In the genomic region with DNA sequence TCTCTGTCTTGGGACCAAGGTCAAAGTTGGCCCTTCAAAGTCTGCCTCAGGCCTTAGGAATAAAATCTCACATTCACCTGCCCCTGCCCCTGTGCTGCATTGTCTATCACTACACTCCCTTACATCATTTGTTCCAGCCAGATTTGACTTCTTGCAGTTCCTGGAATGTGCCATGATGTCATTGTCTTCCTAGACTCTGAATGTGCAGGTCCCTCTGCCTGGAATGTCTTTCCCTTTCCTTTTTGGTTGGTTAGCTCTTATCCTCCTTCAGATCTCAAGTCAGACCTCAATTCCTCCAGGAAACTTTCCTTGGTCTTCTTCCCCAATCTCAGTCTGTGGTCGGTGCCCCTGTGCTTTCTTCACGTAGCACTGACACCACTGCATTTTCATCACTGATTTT, we compare ENCODE assay signal across 19 cellular contexts.
DNase-seq lines count a peak whose midpoint lies in the region; ATAC-seq, FAIRE-seq and TF ChIP-seq lines count a peak whose summit lies in the region.
"Had no signal": no experiment of that assay in that cellular context is flagged by ENCODE, and none has a peak within 500 bp of the region (broad histone marks: within the 10 kb centered on the region; RNA-seq: fewer than 3 reads in every experiment).

No MANE protein-coding gene starts in this region.

- no peaks in the 10 kb centered on the region for H3K4me1 Mint-ChIP-seq in immature natural killer cell
- no peaks in the 10 kb centered on the region for H3K4me1 Mint-ChIP-seq in CD4-positive, alpha-beta memory T cell
- H3K4me1 Mint-ChIP-seq: CD14-positive monocyte had no signal

- no peak for TF ChIP-seq EP300 in HepG2 (IDR thresholded peaks at IDR 0.05; ENCODE audit: low read depth in 2 of 2, low read length in 2 of 2)
- TF ChIP-seq EP300 in HepG2 (CRISPR knock-in tag; IDR thresholded peaks at IDR 0.05; ENCODE audit: borderline replicate concordance): no peak

- WGBS in HepG2 (ENCODE audit: low lambda C conversion rate): 0% methylated on average over 2 of the region's 2 CpGs
- 73% methylated on average over 2 of the region's 2 CpGs for WGBS in right lobe of liver (ENCODE audit: insufficient coverage, low coverage, low lambda C conversion rate, missing lambda C conversion rate)

- TF ChIP-seq CTCF in HepG2 (CRISPR knock-in tag; IDR thresholded peaks at IDR 0.05) (no peak), right lobe of liver (IDR thresholded peaks at IDR 0.05) (no peak), coronary artery (IDR thresholded peaks at IDR 0.05) (no peak), OCI-LY7 (conservative IDR thresholded peaks at IDR 0.05; ENCODE audit: low read length) (no peak)

- no peak overlapping the region for H3K9ac ChIP-seq in HepG2 (ENCODE audit: insufficient read depth, low read depth, low read length)
- H3K9ac ChIP-seq: BLaER1 had no signal

- TF ChIP-seq POLR2A in HepG2 (IDR thresholded peaks at IDR 0.05; ENCODE audit: insufficient read depth in 1 of 2, low read depth in 2 of 2, low read length in 2 of 2) (no peak), right lobe of liver (IDR thresholded peaks at IDR 0.05) (no peak)

- H4K20me1 ChIP-seq in HepG2 (ENCODE audit: insufficient read depth, low read length) (no peaks in the 10 kb centered on the region), OCI-LY7 (ENCODE audit: insufficient read depth, low read length) (no peaks in the 10 kb centered on the region)
- H4K20me1 ChIP-seq: BLaER1 had no signal

- POLR2A ChIA-PET in HepG2 (lab: Yijun Ruan, JAX) (no interaction called here), OCI-LY7 (lab: Charles Lee) (no interaction called here)
- POLR2A ChIA-PET in CD4-positive, alpha-beta memory T cell (lab: Charles Lee; ENCODE audit: partially characterized antibody): no interaction called here

- H3K4me3 ChIP-seq in HepG2 (replicated peaks in 1 of 3; ENCODE audit: insufficient read depth in 1 of 3, low read depth in 2 of 3, low read length in 3 of 3) (no peak overlapping the region), right lobe of liver (no peak overlapping the region), coronary artery (no peak overlapping the region), OCI-LY7 (ENCODE audit: low read depth, low read length, poor library complexity, severe bottlenecking) (no peak overlapping the region)
- H3K4me3 ChIP-seq in CD4-positive, alpha-beta memory T cell (ENCODE audit: low read length in 2 of 2): no peak overlapping the region
- H3K4me3 ChIP-seq: BLaER1 had no signal

- H3K27ac ChIP-seq in HepG2 (ENCODE audit: extremely low read length, insufficient read depth, low read length) (no peak overlapping the region), right lobe of liver (no peak overlapping the region), coronary artery (no peak overlapping the region), OCI-LY7 (ENCODE audit: low read depth, low read length, poor library complexity, severe bottlenecking) (no peak overlapping the region)
- no peak overlapping the region for H3K27ac ChIP-seq in CD4-positive, alpha-beta memory T cell (ENCODE audit: low read depth, low read length)
- H3K27ac ChIP-seq: BLaER1 had no signal

- H3K4me3 Mint-ChIP-seq in immature natural killer cell: no peak overlapping the region
- H3K4me3 Mint-ChIP-seq in CD4-positive, alpha-beta memory T cell: no peak overlapping the region
- H3K4me3 Mint-ChIP-seq: CD14-positive monocyte; CD8-positive, alpha-beta T cell had no signal

- no peak overlapping the region for H3K27ac Mint-ChIP-seq in immature natural killer cell
- no peak overlapping the region for H3K27ac Mint-ChIP-seq in CD4-positive, alpha-beta memory T cell
- H3K27ac Mint-ChIP-seq: CD14-positive monocyte; CD8-positive, alpha-beta T cell had no signal

- in situ Hi-C loops in HepG2 (cut with HindIII; ENCODE audit: extremely low pct_ligation_motif_present, low pct_unique_long_range_greater_than_20kb): no loop called here

- H3K79me2 ChIP-seq in HepG2 (ENCODE audit: insufficient read depth, low read length) (no peaks in the 10 kb centered on the region), OCI-LY7 (ENCODE audit: insufficient read depth, low read depth, low read length) (no peaks in the 10 kb centered on the region)

- H3K9me2 ChIP-seq in OCI-LY7 (ENCODE audit: insufficient read depth, low read length): no peaks in the 10 kb centered on the region

- no peaks in the 10 kb centered on the region for H3K4me1 ChIP-seq in HepG2 (ENCODE audit: insufficient read depth, low read length)
- H3K4me1 ChIP-seq in right lobe of liver: no peaks in the 10 kb centered on the region
- H3K4me1 ChIP-seq in CD4-positive, alpha-beta memory T cell (ENCODE audit: insufficient read depth, low read length): no peaks in the 10 kb centered on the region
- H3K4me1 ChIP-seq in OCI-LY7 (ENCODE audit: insufficient read depth, low read length, poor library complexity, severe bottlenecking): no peaks in the 10 kb centered on the region
- H3K4me1 ChIP-seq: BLaER1 had no signal

- ATAC-seq in HepG2: no peak
- no peak for ATAC-seq in right lobe of liver
- ATAC-seq: CD8-positive, alpha-beta T cell had no signal

- no peak for TF ChIP-seq RAD21 in HepG2 (CRISPR knock-in tag; IDR thresholded peaks at IDR 0.05)

- no peak overlapping the region for H2AFZ ChIP-seq in HepG2 (ENCODE audit: low read length)
- H2AFZ ChIP-seq in OCI-LY7 (ENCODE audit: low read length): no peak overlapping the region

- BruUV-seq in HepG2 (replicated peaks; lab: Mats Ljungman, UMichigan) (no TSS peak), OCI-LY7 (replicated peaks; lab: Mats Ljungman, UMichigan) (no TSS peak)

- no peaks in the 10 kb centered on the region for H3K9me3 Mint-ChIP-seq in immature natural killer cell
- no peaks in the 10 kb centered on the region for H3K9me3 Mint-ChIP-seq in CD4-positive, alpha-beta memory T cell
- H3K9me3 Mint-ChIP-seq: CD8-positive, alpha-beta T cell had no signal

- H3K27me3 Mint-ChIP-seq in immature natural killer cell (ENCODE audit: low read depth in 3 of 3): peaks cover 2 to 5% (median 3%) of the 10 kb centered on the region in 3 donors
- no peaks in the 10 kb centered on the region for H3K27me3 Mint-ChIP-seq in CD4-positive, alpha-beta memory T cell

- H3K27me3 ChIP-seq in HepG2 (ENCODE audit: control insufficient read depth in 1 of 2, insufficient read depth in 2 of 2, low read length in 2 of 2) (no peaks in the 10 kb centered on the region), right lobe of liver (no peaks in the 10 kb centered on the region)
- no peaks in the 10 kb centered on the region for H3K27me3 ChIP-seq in CD4-positive, alpha-beta memory T cell (ENCODE audit: insufficient read depth, low read length)

- no peak for DNase-seq in HepG2 (ENCODE audit: low spot score)
- no peak for DNase-seq in right lobe of liver
- peak; percentile 16 for DNase-seq in coronary artery (ENCODE audit: low spot score)
- DNase-seq in kidney tubule cell (ENCODE audit: low spot score): peak; percentile 10
- DNase-seq in immature natural killer cell: no peak
- no peak for DNase-seq in DMS53 treated with DMSO at 0.1 percent for 48 hours (lab: John Stamatoyannopoulos, UW; ENCODE audit: unreplicated experiment)
- no peak for DNase-seq in CD4-positive, alpha-beta memory T cell
- DNase-seq in OCI-LY7 (ENCODE audit: low spot score): no peak
- DNase-seq: 8988T; Calu3; CD8-positive, alpha-beta T cell; DND-41; GDM1; GOT3; H7 had no signal

- H3K36me3 ChIP-seq in HepG2 (replicated peaks in 1 of 2; ENCODE audit: control insufficient read depth in 1 of 2, insufficient read depth in 2 of 2, low read length in 2 of 2) (no peaks in the 10 kb centered on the region), right lobe of liver (no peaks in the 10 kb centered on the region), OCI-LY7 (ENCODE audit: insufficient read depth, low read length) (no peaks in the 10 kb centered on the region)
- no peaks in the 10 kb centered on the region for H3K36me3 ChIP-seq in CD4-positive, alpha-beta memory T cell (ENCODE audit: insufficient read depth, low read length)
- H3K36me3 ChIP-seq: BLaER1 had no signal

- FAIRE-seq in HepG2 (lab: Jason Lieb, UNC): no peak
- FAIRE-seq: GM12892, GM18507 had no signal

- no peaks in the 10 kb centered on the region for H3K36me3 Mint-ChIP-seq in immature natural killer cell
- H3K36me3 Mint-ChIP-seq in CD4-positive, alpha-beta memory T cell: no peaks in the 10 kb centered on the region
- H3K36me3 Mint-ChIP-seq: CD14-positive monocyte; CD8-positive, alpha-beta T cell had no signal

- H3K9me3 ChIP-seq in HepG2 (ENCODE audit: low read length): no peaks in the 10 kb centered on the region
- H3K9me3 ChIP-seq in right lobe of liver: no peaks in the 10 kb centered on the region
- no peaks in the 10 kb centered on the region for H3K9me3 ChIP-seq in CD4-positive, alpha-beta memory T cell (ENCODE audit: control insufficient read depth in 1 of 2, low read length in 2 of 2)
- H3K9me3 ChIP-seq in OCI-LY7 (ENCODE audit: low read length): no peaks in the 10 kb centered on the region
- H3K9me3 ChIP-seq: BLaER1 had no signal

- CTCF ChIA-PET in HepG2 (lab: Yijun Ruan, JAX; ENCODE audit: low intra/inter-chr PET ratio, low total read pairs) (no interaction called here), OCI-LY7 (lab: Charles Lee; ENCODE audit: unreplicated experiment) (no interaction called here)
- CTCF ChIA-PET in CD4-positive, alpha-beta memory T cell (lab: Charles Lee; ENCODE audit: partially characterized antibody): no interaction called here

- intact Hi-C loops in HepG2 (cut with micrococcal nuclease; ENCODE audit: unreplicated experiment): no loop called here
- intact Hi-C loops in right lobe of liver (cut with DNase I): no loop called here
- intact Hi-C loops in CD4-positive, alpha-beta memory T cell (cut with micrococcal nuclease): no loop called here
- intact Hi-C loops in OCI-LY7 (cut with micrococcal nuclease; ENCODE audit: unreplicated experiment): no loop called here

- no peak overlapping the region for H3K4me2 ChIP-seq in HepG2 (ENCODE audit: low read depth, low read length)
- H3K4me2 ChIP-seq in OCI-LY7 (ENCODE audit: low read length): no peak overlapping the region
- H3K4me2 ChIP-seq: BLaER1 had no signal

TF ChIP-seq in HepG2, 621 proteins besides CTCF, POLR2A, EP300 and RAD21:
- TF ChIP-seq ATF7 (IDR thresholded peaks at IDR 0.05): peak; percentile 39; the same call in 1 of the 2 replicates
- TF ChIP-seq ATF7 (CRISPR knock-in tag; IDR thresholded peaks at IDR 0.05): no peak
- TF ChIP-seq ZSCAN25 (CRISPR knock-in tag; IDR thresholded peaks at IDR 0.05): no peak

Comparison
In these comparisons a context has a peak if more than half of its experiments do, and no peak if none do; other contexts are left out.
1. DNase-seq: peak in coronary artery (single experiment) and kidney tubule cell (single experiment); none in HepG2 (single experiment), right lobe of liver (0 of 3), immature natural killer cell (0 of 3), DMS53 treated with DMSO at 0.1 percent for 48 hours (single experiment), CD4-positive, alpha-beta memory T cell (0 of 5) and OCI-LY7 (single experiment).